ENCODE assay signal across 24 cellular contexts in genomic region chr1:204859885-204860284, GRCh38. TPM values are rescaled to one million over a fixed set of nuclear protein-coding genes. Genes with fewer than 3 reads are reported as not detected.
DNase-seq lines count a peak whose midpoint lies in the region; ATAC-seq and TF ChIP-seq lines count a peak whose summit lies in the region.
"Had no signal": no experiment of that assay in that cellular context is flagged by ENCODE, and none has a peak within 500 bp of the region (broad histone marks: within the 10 kb centered on the region; RNA-seq: fewer than 3 reads in every experiment).

No MANE protein-coding gene starts in this region.

- intact Hi-C loops in psoas muscle (cut with DNase I) = no loop called here

- H3K27ac ChIP-seq in cingulate gyrus (ENCODE audit: low read depth, low read length) = peak overlapping the region; percentile 39
- no peak overlapping the region for H3K27ac ChIP-seq in gastroesophageal sphincter
- no peak overlapping the region for H3K27ac ChIP-seq in psoas muscle
- H3K27ac ChIP-seq: BLaER1, foreskin keratinocyte, HL-60, left lung, neural progenitor cell, RWPE1 had no signal

- no peaks in the 10 kb centered on the region for H3K27me3 ChIP-seq in gastroesophageal sphincter
- no peaks in the 10 kb centered on the region for H3K27me3 ChIP-seq in psoas muscle (ENCODE audit: insufficient read depth in 3 of 3, low read length in 2 of 3)
- H3K27me3 ChIP-seq: BLaER1, neural progenitor cell had no signal

- TF ChIP-seq CTCF in gastroesophageal sphincter (IDR thresholded peaks at IDR 0.05) = no peak
- no peak for TF ChIP-seq CTCF in psoas muscle (IDR thresholded peaks at IDR 0.05)

- TF ChIP-seq POLR2A in gastroesophageal sphincter (IDR thresholded peaks at IDR 0.05) = no peak

- H3K4me1 ChIP-seq in gastroesophageal sphincter (peaks cover 0 to 10% (median 0%) of the 10 kb centered on the region in 3 donors), psoas muscle (peaks cover 3% of the 10 kb centered on the region)
- H3K4me1 ChIP-seq: BLaER1, foreskin keratinocyte, left lung had no signal

- DNase-seq in AG20443 (ENCODE audit: low spot score) (peak; percentile 26), NCI-H82 treated with DMSO at 0.1 percent for 48 hours (lab: John Stamatoyannopoulos, UW; ENCODE audit: unreplicated experiment) (peak; percentile 94), myocyte (ENCODE audit: low read depth) (peak; percentile 65), psoas muscle (no peak)
- DNase-seq in stimulated activated CD4-positive, alpha-beta T cell treated with anti-CD3 and anti-CD28 coated beads, Interleukin-15, amount 100 ng/mL, for 24 hours = no peak
- DNase-seq: activated CD4-positive, alpha-beta T cell treated with anti-CD3 and anti-CD28 coated beads, Interleukin-2, amount 50 U/mL, for 48 hours; activated CD8-positive, alpha-beta memory T cell treated with anti-CD3 and anti-CD28 coated beads, Interleukin-2, amount 50 U/mL, for 4 hours; effector CD8-positive, alpha-beta T cell; foreskin keratinocyte; immature natural killer cell; left lung; mucosa of descending colon; NCI-H1092; NCI-H187 treated with DMSO at 0.1 percent for 48 hours; NCI-H345; NCI-H748 treated with DMSO at 0.1 percent for 48 hours had no signal

- no peak for TF ChIP-seq EP300 in gastroesophageal sphincter (IDR thresholded peaks at IDR 0.05)

- no peaks in the 10 kb centered on the region for H3K9me3 ChIP-seq in gastroesophageal sphincter
- H3K9me3 ChIP-seq in psoas muscle = no peaks in the 10 kb centered on the region
- H3K9me3 ChIP-seq: BLaER1, left lung, mucosa of descending colon had no signal

- no peak for ATAC-seq in HG02981 (IDR thresholded peaks at IDR 0.05; ENCODE audit: unreplicated experiment)
- no peak for ATAC-seq in gastroesophageal sphincter
- ATAC-seq in psoas muscle = no peak
- ATAC-seq: esophagus mucosa, foreskin keratinocyte, left lung, mucosa of descending colon had no signal

- WGBS in gastroesophageal sphincter (ENCODE audit: low coverage in 1 of 2), 2 donors = 20 to 61% methylated on average over 1 to 3 of the region's 3 CpGs
- WGBS in psoas muscle, 3 donors = 50 to 68% (median 60%) methylated on average over 3 of the region's 3 CpGs

- H3K4me3 ChIP-seq in gastroesophageal sphincter = no peak overlapping the region
- H3K4me3 ChIP-seq in psoas muscle = no peak overlapping the region
- H3K4me3 ChIP-seq: BLaER1, left lung, mucosa of descending colon, neural progenitor cell had no signal

- no peaks in the 10 kb centered on the region for H3K36me3 ChIP-seq in gastroesophageal sphincter
- H3K36me3 ChIP-seq in psoas muscle (ENCODE audit: insufficient read depth in 1 of 2, low read depth in 1 of 2) = no peaks in the 10 kb centered on the region
- H3K36me3 ChIP-seq: BLaER1, left lung, neural progenitor cell had no signal

RNA-seq across cellular contexts. Expression of gene NFASC, which starts 10.8 kb away (rescaled TPM):
- total RNA-seq in myocyte (0.80 and 1.1 TPM in 2 replicates), gastroesophageal sphincter (100 to 1,000 TPM in 1 of 4 donors, 10 to 100 TPM in 3; 39.0 to 121 (median 54.5) TPM), psoas muscle (1 to 10 TPM in 3 of 4 donors, under 1 TPM in 1; 0.90 to 7.5 (median 1.9) TPM)
- 5.3 TPM for polyA plus RNA-seq in myocyte (2012)
- polyA plus RNA-seq in psoas muscle = under 1 TPM; 0.46 to 0.75 (median 0.73) TPM
- polyA plus RNA-seq: immature natural killer cell had no signal

Comparison
In these comparisons a context has a peak if more than half of its experiments do, and no peak if none do; other contexts are left out.
1. DNase-seq: peak in AG20443 (single experiment), NCI-H82 treated with DMSO at 0.1 percent for 48 hours (single experiment) and myocyte (single experiment); none in psoas muscle (0 of 2) and stimulated activated CD4-positive, alpha-beta T cell treated with anti-CD3 and anti-CD28 coated beads, Interleukin-15, amount 100 ng/mL, for 24 hours (single experiment).
2. RNA of gene NFASC, which starts 10.8 kb away (total RNA-seq): 39.0 to 121 TPM in gastroesophageal sphincter; 0.90 to 7.5 TPM in psoas muscle and 0.80 to 1.1 TPM in myocyte; every median in the first group is over 4 times any median in the second.